ENCODE assay signal across 8 cellular contexts in the genomic region with DNA sequence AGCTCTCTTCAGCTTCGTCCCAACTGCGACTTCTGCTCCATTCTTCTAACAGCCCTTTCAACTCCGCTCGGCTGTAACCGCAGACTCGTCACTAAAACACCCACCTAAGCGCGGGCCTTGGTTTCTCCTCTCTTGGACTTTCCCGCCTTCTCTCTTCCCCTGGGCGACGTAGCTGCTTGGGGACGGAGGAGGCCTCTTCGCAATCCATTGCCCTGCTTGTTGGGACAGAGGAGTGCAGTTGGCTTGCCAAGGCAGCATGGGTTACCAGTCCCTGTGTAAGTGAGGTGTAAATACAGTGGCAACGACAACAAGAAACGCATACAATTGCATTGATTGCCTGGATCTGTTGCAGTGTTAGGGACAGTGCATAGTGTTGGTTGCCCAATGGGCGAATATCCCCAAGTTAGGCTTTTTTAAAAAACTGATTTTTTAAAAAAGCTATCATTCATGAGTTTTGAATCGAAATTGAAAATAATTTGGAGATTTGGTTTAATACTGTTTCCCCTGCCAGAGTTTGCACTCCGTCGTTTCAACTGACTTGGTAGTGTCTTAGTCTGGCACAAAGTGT.
A peak's percentile ranks its signal among the peaks of the same experiment; 100 is the strongest.
DNase-seq lines count a peak whose midpoint lies in the region; ATAC-seq and TF ChIP-seq lines count a peak whose summit lies in the region.

No MANE protein-coding gene starts in this region.

- peaks cover 47% of the 10 kb centered on the region for H3K4me1 Mint-ChIP-seq in activated naive CD8-positive, alpha-beta T cell treated with anti-CD3 and anti-CD28 coated beads, Interleukin-2, amount 50 U/mL, for 24 hours

- peak overlapping the region; percentile 85 for H3K4me3 Mint-ChIP-seq in activated naive CD8-positive, alpha-beta T cell treated with anti-CD3 and anti-CD28 coated beads, Interleukin-2, amount 50 U/mL, for 24 hours

- POLR2A ChIA-PET in RWPE1 (lab: Yijun Ruan, JAX; ENCODE audit: low non-redundant PET) = interaction anchor here (0.8 kb wide), 1 partner anchor 224 kb away, joined by 3 read pairs; no protein-coding TSS in a partner anchor

- peak; percentile 14 for ATAC-seq in GM18520 (IDR thresholded peaks at IDR 0.05; ENCODE audit: unreplicated experiment)
- peak; percentile 46 for ATAC-seq in HG02973 (IDR thresholded peaks at IDR 0.05; ENCODE audit: unreplicated experiment)
- ATAC-seq in activated naive CD8-positive, alpha-beta T cell treated with anti-CD3 and anti-CD28 coated beads, Interleukin-2, amount 50 U/mL, for 24 hours = peak; percentile 77

- DNase-seq in RWPE1 (ENCODE audit: low spot score) = no peak
- DNase-seq in activated naive CD8-positive, alpha-beta T cell treated with anti-CD3 and anti-CD28 coated beads, Interleukin-2, amount 50 U/mL, for 24 hours = peak; percentile 84
- peak; percentile 59 for DNase-seq in inferior parietal cortex (ENCODE audit: extremely low spot score)
- DNase-seq in stimulated activated CD4-positive, alpha-beta T cell treated with anti-CD3 and anti-CD28 coated beads, TNF-alpha, amount 100 ng/mL, for 48 hours (ENCODE audit: low read depth in 3 of 3) = peak; percentile 72 to 76 (median 73)
- no peak for DNase-seq in HuH-7 (ENCODE audit: low spot score)
- DNase-seq in NCI-H82 treated with DMSO at 0.1 percent for 48 hours (lab: John Stamatoyannopoulos, UW; ENCODE audit: unreplicated experiment) = no peak

- H3K27me3 Mint-ChIP-seq in activated naive CD8-positive, alpha-beta T cell treated with anti-CD3 and anti-CD28 coated beads, Interleukin-2, amount 50 U/mL, for 24 hours = no peaks in the 10 kb centered on the region

- H3K9me3 Mint-ChIP-seq in activated naive CD8-positive, alpha-beta T cell treated with anti-CD3 and anti-CD28 coated beads, Interleukin-2, amount 50 U/mL, for 24 hours = peaks cover 5% of the 10 kb centered on the region

- CTCF ChIA-PET in RWPE1 (lab: Yijun Ruan, JAX) = interaction anchor here (0.6 kb wide), 1 partner anchor 1506 kb away, joined by 3 read pairs; no protein-coding TSS in a partner anchor

- peak overlapping the region; percentile 93 for H3K27ac ChIP-seq in RWPE1

- H3K27ac Mint-ChIP-seq in activated naive CD8-positive, alpha-beta T cell treated with anti-CD3 and anti-CD28 coated beads, Interleukin-2, amount 50 U/mL, for 24 hours = peak overlapping the region; percentile 97

- H3K36me3 Mint-ChIP-seq in activated naive CD8-positive, alpha-beta T cell treated with anti-CD3 and anti-CD28 coated beads, Interleukin-2, amount 50 U/mL, for 24 hours (ENCODE audit: low read depth) = peaks cover 29% of the 10 kb centered on the region

- TF ChIP-seq CTCF in RWPE1 (conservative IDR thresholded peaks at IDR 0.05; ENCODE audit: low read depth) = no peak

Comparison
In these comparisons a context has a peak if more than half of its experiments do, and no peak if none do; other contexts are left out.
1. ATAC-seq: peak in every context shown above with its lines; median percentile 77 in activated naive CD8-positive, alpha-beta T cell treated with anti-CD3 and anti-CD28 coated beads, Interleukin-2, amount 50 U/mL, for 24 hours; 46 in HG02973; 14 in GM18520.
2. DNase-seq: peak in activated naive CD8-positive, alpha-beta T cell treated with anti-CD3 and anti-CD28 coated beads, Interleukin-2, amount 50 U/mL, for 24 hours (single experiment), inferior parietal cortex (single experiment) and stimulated activated CD4-positive, alpha-beta T cell treated with anti-CD3 and anti-CD28 coated beads, TNF-alpha, amount 100 ng/mL, for 48 hours (3 of 3); none in RWPE1 (single experiment), HuH-7 (single experiment) and NCI-H82 treated with DMSO at 0.1 percent for 48 hours (single experiment).